27 cellular contexts compared by ENCODE assay signal in the genomic region with DNA sequence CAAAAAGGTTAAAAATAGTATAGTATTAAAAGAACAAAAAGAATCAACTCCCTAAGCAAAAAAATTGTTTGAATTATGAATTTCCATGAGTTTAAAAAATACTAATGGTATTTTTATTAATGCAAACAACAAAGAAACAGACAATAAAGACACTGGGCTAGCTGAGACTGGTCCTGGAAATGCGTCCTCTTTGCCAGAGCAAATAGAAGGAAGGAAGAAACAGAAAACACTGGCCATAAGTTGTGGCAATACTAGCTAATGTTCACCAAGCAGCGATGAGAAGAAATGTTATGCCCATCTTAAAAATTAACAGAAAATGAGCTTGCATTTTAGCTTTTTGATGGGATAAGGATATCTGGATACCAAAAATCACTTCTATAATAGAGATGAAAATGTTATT.
DNase-seq lines count a peak whose midpoint lies in the region; ATAC-seq, FAIRE-seq and TF ChIP-seq lines count a peak whose summit lies in the region.
"Had no signal": no experiment of that assay in that cellular context is flagged by ENCODE, and none has a peak within 500 bp of the region (broad histone marks: within the 10 kb centered on the region; RNA-seq: fewer than 3 reads in every experiment).

No MANE protein-coding gene starts in this region.

- no peak for ATAC-seq in naive B cell (ENCODE audit: low read depth in 2 of 2)
- ATAC-seq in left ventricle myocardium superior, result no peak
- ATAC-seq: effector memory CD8-positive, alpha-beta T cell; gastrocnemius medialis; left cardiac atrium had no signal

- DNase-seq in DMS53 (lab: John Stamatoyannopoulos, UW) (peak; percentile 53), DMS53 treated with DMSO at 0.1 percent for 48 hours (lab: John Stamatoyannopoulos, UW; ENCODE audit: unreplicated experiment) (no peak), Karpas-422 (no peak), bronchial epithelial cell (ENCODE audit: low read depth) (peak; percentile 54), naive B cell (no peak), left ventricle myocardium superior (no peak), retina (no peak)
- no peak for DNase-seq in activated CD4-positive, CD25-positive, alpha-beta regulatory T cell (lab: John Stamatoyannopoulos, UW)
- DNase-seq: 8988T; activated naive CD4-positive, alpha-beta T cell treated with anti-CD3 and anti-CD28 coated beads, Interleukin-2, amount 50 U/mL, for 16 hours; amniotic stem cell; colonic mucosa; effector memory CD8-positive, alpha-beta T cell; gastrocnemius medialis; left cardiac atrium; mesenchymal stem cell; MG63; NCI-H345; ovary; SK-N-SH; stimulated activated CD4-positive, alpha-beta T cell treated with anti-CD3 and anti-CD28 coated beads, Interleukin-2, amount 100 ng/mL, for 48 hours; T-helper 2 cell had no signal

- peaks cover 52 to 89% (median 71%) of the 10 kb centered on the region in 3 donors for H3K4me1 Mint-ChIP-seq in naive B cell

- no peak overlapping the region for H3K9ac ChIP-seq in Karpas-422 (ENCODE audit: low read length)
- H3K9ac ChIP-seq: SK-N-SH had no signal

- H3K27ac Mint-ChIP-seq in naive B cell, result peak overlapping the region in 4 of 6 donors; percentile 5 to 61 (median 42)

- H2AFZ ChIP-seq in Karpas-422 (ENCODE audit: low read length), result no peak overlapping the region

- H3K4me3 ChIP-seq in Karpas-422 (ENCODE audit: low read length), result no peak overlapping the region
- H3K4me3 ChIP-seq in bronchial epithelial cell (ENCODE audit: low read depth, low read length), result no peak overlapping the region
- H3K4me3 ChIP-seq: breast epithelium, colonic mucosa, gastrocnemius medialis, HAP-1, MG63, ovary, right atrium auricular region, tibial nerve had no signal

- H3K4me2 ChIP-seq in Karpas-422 (ENCODE audit: low read depth, low read length, poor library complexity, severe bottlenecking), result peak overlapping the region; percentile 79
- H3K4me2 ChIP-seq: SK-N-SH had no signal

- no peaks in the 10 kb centered on the region for H3K36me3 ChIP-seq in Karpas-422 (ENCODE audit: insufficient read depth, low read length)
- H3K36me3 ChIP-seq in bronchial epithelial cell (ENCODE audit: control insufficient read depth, insufficient read depth, low read length), result no peaks in the 10 kb centered on the region
- H3K36me3 ChIP-seq: breast epithelium, colonic mucosa, gastrocnemius medialis, HAP-1, MG63, ovary, right atrium auricular region, tibial nerve had no signal

- H3K36me3 Mint-ChIP-seq in naive B cell, result no peaks in the 10 kb centered on the region

- peaks cover 81% of the 10 kb centered on the region for H3K4me1 ChIP-seq in Karpas-422 (ENCODE audit: low read length)

- no peaks in the 10 kb centered on the region for H3K9me3 ChIP-seq in Karpas-422 (ENCODE audit: low read length)
- H3K9me3 ChIP-seq: breast epithelium, colonic mucosa, gastrocnemius medialis, HAP-1, MG63, ovary, right atrium auricular region, SK-N-SH, tibial nerve had no signal

- no peaks in the 10 kb centered on the region for H4K20me1 ChIP-seq in Karpas-422 (ENCODE audit: insufficient read depth, low read depth, low read length)

- FAIRE-seq in bronchial epithelial cell (lab: Jason Lieb, UNC), result no peak

- peaks cover 98% of the 10 kb centered on the region for H3K79me2 ChIP-seq in Karpas-422 (ENCODE audit: low read length)

- no peaks in the 10 kb centered on the region for H3K27me3 ChIP-seq in Karpas-422 (ENCODE audit: low read length)
- no peaks in the 10 kb centered on the region for H3K27me3 ChIP-seq in bronchial epithelial cell (ENCODE audit: control insufficient read depth, insufficient read depth, low read length)
- H3K27me3 ChIP-seq: breast epithelium, colonic mucosa, gastrocnemius medialis, MG63, ovary, right atrium auricular region, tibial nerve had no signal

- TF ChIP-seq CTCF in bronchial epithelial cell (IDR thresholded peaks at IDR 0.05; ENCODE audit: insufficient read depth, low read length, severe bottlenecking), result no peak

- intact Hi-C loops in left ventricle myocardium superior (cut with micrococcal nuclease), result no loop called here

- no peaks in the 10 kb centered on the region for H3K27me3 Mint-ChIP-seq in naive B cell
- H3K27me3 Mint-ChIP-seq: effector memory CD8-positive, alpha-beta T cell had no signal

- H3K4me3 Mint-ChIP-seq in naive B cell, result no peak overlapping the region
- H3K4me3 Mint-ChIP-seq: activated T-helper 1 cell treated with anti-CD3 and anti-CD28 coated beads, Interleukin-12 subunit alpha, Interleukin-12 subunit beta, Interleukin-2, Interleukin-4 antibody, amounts not matched to agents 30 ng/mL and 10 ng/mL and 1 ng/mL, durations not matched to agents 14 hours and 24 hours and 36 hours had no signal

- H3K27ac ChIP-seq in Karpas-422 (ENCODE audit: low read length), result peak overlapping the region; percentile 73
- H3K27ac ChIP-seq: breast epithelium, colonic mucosa, gastrocnemius medialis, ovary, right atrium auricular region, tibial nerve had no signal

- H3K9me3 Mint-ChIP-seq in naive B cell, result no peaks in the 10 kb centered on the region
- H3K9me3 Mint-ChIP-seq: activated T-helper 1 cell treated with anti-CD3 and anti-CD28 coated beads, Interleukin-12 subunit alpha, Interleukin-12 subunit beta, Interleukin-2, Interleukin-4 antibody, amounts not matched to agents 30 ng/mL and 10 ng/mL and 1 ng/mL, durations not matched to agents 14 hours and 24 hours and 36 hours; effector memory CD8-positive, alpha-beta T cell had no signal

- H3K9me2 ChIP-seq in Karpas-422 (replicated peaks; ENCODE audit: insufficient read depth, low read length), result no peaks in the 10 kb centered on the region
- H3K9me2 ChIP-seq: SK-N-SH had no signal

Comparison
In these comparisons a context has a peak if more than half of its experiments do, and no peak if none do; other contexts are left out.
1. DNase-seq: peak in DMS53 (single experiment) and bronchial epithelial cell (single experiment); none in DMS53 treated with DMSO at 0.1 percent for 48 hours (single experiment), Karpas-422 (single experiment), naive B cell (single experiment), left ventricle myocardium superior (single experiment), activated CD4-positive, CD25-positive, alpha-beta regulatory T cell (0 of 4) and retina (single experiment).